ENCODE assay signal across 24 cellular contexts in genomic region chr1:175369696-175370095, GRCh38.
A peak's percentile ranks its signal among the peaks of the same experiment; 100 is the strongest.
DNase-seq lines count a peak whose midpoint lies in the region; ATAC-seq, FAIRE-seq and TF ChIP-seq lines count a peak whose summit lies in the region.
"Had no signal": no experiment of that assay in that cellular context is flagged by ENCODE, and none has a peak within 500 bp of the region (broad histone marks: within the 10 kb centered on the region; RNA-seq: fewer than 3 reads in every experiment).

No MANE protein-coding gene starts in this region.

- H3K36me3 ChIP-seq in Caco-2 (ENCODE audit: control insufficient read depth, insufficient read depth, low read length) (no peaks in the 10 kb centered on the region), GM23338 (ENCODE audit: insufficient read depth) (no peaks in the 10 kb centered on the region), hepatocyte (replicated peaks; ENCODE audit: insufficient read depth, low read depth) (no peaks in the 10 kb centered on the region)
- H3K36me3 ChIP-seq: BE2C; BLaER1 treated with 17β-estradiol and CSF1 and Interleukin-3, amounts not matched to agents 10 nM and 100 nM had no signal

- ATAC-seq in GM23338, result no peak
- ATAC-seq: A549 had no signal

- H3K4me1 ChIP-seq in Caco-2 (peaks cover 11% of the 10 kb centered on the region), GM23338 (ENCODE audit: insufficient read depth) (peaks cover 6% of the 10 kb centered on the region; the same call in 1 of the 2 replicates), hepatocyte (ENCODE audit: insufficient read depth) (no peaks in the 10 kb centered on the region)
- H3K4me1 ChIP-seq: A549; BE2C; BLaER1 treated with 17β-estradiol and CSF1 and Interleukin-3, amounts not matched to agents 10 nM and 100 nM had no signal

- H3K27ac ChIP-seq in GM23338 (ENCODE audit: low read depth) (no peak overlapping the region), hepatocyte (no peak overlapping the region)
- H3K27ac ChIP-seq: A549; BLaER1 treated with 17β-estradiol and CSF1 and Interleukin-3, amounts not matched to agents 10 nM and 100 nM had no signal

- H3K9me3 ChIP-seq in Caco-2, result no peaks in the 10 kb centered on the region
- H3K9me3 ChIP-seq in hepatocyte (ENCODE audit: low read depth), result no peaks in the 10 kb centered on the region
- H3K9me3 ChIP-seq: A549; BE2C; BLaER1 treated with 17β-estradiol and CSF1 and Interleukin-3, amounts not matched to agents 10 nM and 100 nM had no signal

- H4K20me1 ChIP-seq in GM23338 (replicated peaks; ENCODE audit: insufficient read depth) (no peaks in the 10 kb centered on the region), hepatocyte (ENCODE audit: insufficient read depth, poor library complexity, severe bottlenecking) (no peaks in the 10 kb centered on the region)
- H4K20me1 ChIP-seq: BLaER1 treated with 17β-estradiol and CSF1 and Interleukin-3, amounts not matched to agents 10 nM and 100 nM had no signal

- H3K27me3 ChIP-seq in Caco-2 (replicated peaks; ENCODE audit: control insufficient read depth, insufficient read depth, low read length), result no peaks in the 10 kb centered on the region; the same call in 1 of the 2 replicates
- no peaks in the 10 kb centered on the region for H3K27me3 ChIP-seq in GM23338 (ENCODE audit: insufficient read depth)
- H3K27me3 ChIP-seq in hepatocyte, result no peaks in the 10 kb centered on the region
- H3K27me3 ChIP-seq: BE2C; BLaER1 treated with 17β-estradiol and CSF1 and Interleukin-3, amounts not matched to agents 10 nM and 100 nM had no signal

- no peak for FAIRE-seq in frontal cortex (lab: Jason Lieb, UNC)
- FAIRE-seq: A549, G401.6, GM12892, H1 had no signal

- intact Hi-C loops in Caco-2 (cut with micrococcal nuclease; ENCODE audit: unreplicated experiment), result loop anchor here (5.0 kb wide), 1 partner anchor 217 kb away; no protein-coding TSS in a partner anchor

- H3K9me3 Mint-ChIP-seq in Caco-2 (ENCODE audit: unreplicated experiment) (no peaks in the 10 kb centered on the region), GM23338 (no peaks in the 10 kb centered on the region), osteocyte (ENCODE audit: unreplicated experiment) (no peaks in the 10 kb centered on the region)
- H3K9me3 Mint-ChIP-seq: CD4-positive, alpha-beta T cell; CD8-positive, alpha-beta memory T cell had no signal

- DNase-seq in Caco-2, result peak; percentile 45 to 69
- DNase-seq in GM23338 (ENCODE audit: low spot score), result peak; percentile 21
- peak; percentile 83 for DNase-seq in islet precursor cell
- peak; percentile 40 for DNase-seq in osteocyte (ENCODE audit: extremely low spot score, unreplicated experiment)
- DNase-seq in NCI-H748 treated with DMSO at 0.1 percent for 48 hours (lab: John Stamatoyannopoulos, UW), result no peak
- DNase-seq in hepatocyte (ENCODE audit: low spot score), result no peak
- DNase-seq in frontal cortex (ENCODE audit: low spot score in 2 of 2), result no peak
- DNase-seq: 8988T; ACHN; AML-193; BE2C; Calu3; CD4-positive, alpha-beta T cell; CD8-positive, alpha-beta memory T cell; DMS53; DMS79 treated with DMSO at 0.1 percent for 48 hours; H7; HCEC 1CT had no signal

- H3F3A ChIP-seq in GM23338 (replicated peaks; ENCODE audit: low read depth), result no peaks in the 10 kb centered on the region

- H3K4me3 Mint-ChIP-seq in Caco-2 (ENCODE audit: unreplicated experiment) (no peak overlapping the region), GM23338 (no peak overlapping the region), osteocyte (ENCODE audit: unreplicated experiment) (no peak overlapping the region)
- H3K4me3 Mint-ChIP-seq: CD14-positive monocyte; CD4-positive, alpha-beta T cell; CD8-positive, alpha-beta memory T cell had no signal

- H3K36me3 Mint-ChIP-seq in Caco-2 (ENCODE audit: insufficient read depth, unreplicated experiment) (no peaks in the 10 kb centered on the region), GM23338 (ENCODE audit: low read depth) (no peaks in the 10 kb centered on the region), osteocyte (ENCODE audit: unreplicated experiment) (no peaks in the 10 kb centered on the region)
- H3K36me3 Mint-ChIP-seq: CD14-positive monocyte had no signal

- peaks cover 1% of the 10 kb centered on the region; the same call in 1 of the 2 replicates for H3K9me2 ChIP-seq in GM23338 (ENCODE audit: insufficient read depth)
- no peaks in the 10 kb centered on the region for H3K9me2 ChIP-seq in hepatocyte (replicated peaks; ENCODE audit: insufficient read depth)

- H3K4me3 ChIP-seq in Caco-2 (ENCODE audit: low read depth, low read length), result no peak overlapping the region
- no peak overlapping the region for H3K4me3 ChIP-seq in GM23338
- no peak overlapping the region for H3K4me3 ChIP-seq in hepatocyte
- H3K4me3 ChIP-seq: A549; BLaER1 treated with 17β-estradiol and CSF1 and Interleukin-3, amounts not matched to agents 10 nM and 100 nM had no signal

- CTCF ChIA-PET in Caco-2 (lab: Charles Lee), result no interaction called here

- TF ChIP-seq CTCF in Caco-2 (IDR thresholded peaks at IDR 0.05; ENCODE audit: insufficient read depth in 1 of 2, low read depth in 1 of 2, low read length in 1 of 2, severe bottlenecking in 1 of 2, unreplicated experiment in 1 of 2) (no peak), GM23338 (conservative IDR thresholded peaks at IDR 0.05; ENCODE audit: low read depth in 2 of 2) (no peak), osteocyte (IDR thresholded peaks at IDR 0.05) (no peak), hepatocyte (IDR thresholded peaks at IDR 0.05; ENCODE audit: poor library complexity) (no peak)

- no peak overlapping the region for H2AFZ ChIP-seq in GM23338
- no peak overlapping the region for H2AFZ ChIP-seq in hepatocyte

- no TSS peak for BruUV-seq in Caco-2 (replicated peaks; lab: Mats Ljungman, UMichigan)

- H3K4me2 ChIP-seq in GM23338, result no peak overlapping the region
- no peak overlapping the region for H3K4me2 ChIP-seq in hepatocyte
- H3K4me2 ChIP-seq: A549; BLaER1 treated with 17β-estradiol and CSF1 and Interleukin-3, amounts not matched to agents 10 nM and 100 nM had no signal

- H3K27me3 Mint-ChIP-seq in Caco-2 (ENCODE audit: insufficient read depth, unreplicated experiment), result no peaks in the 10 kb centered on the region
- H3K27me3 Mint-ChIP-seq in GM23338 (ENCODE audit: insufficient read depth, low read depth, poor library complexity), result no peaks in the 10 kb centered on the region
- no peaks in the 10 kb centered on the region for H3K27me3 Mint-ChIP-seq in osteocyte (ENCODE audit: unreplicated experiment)

- POLR2A ChIA-PET in Caco-2 (lab: Charles Lee), result no interaction called here

- no peaks in the 10 kb centered on the region for H3K4me1 Mint-ChIP-seq in Caco-2 (ENCODE audit: low read depth, unreplicated experiment)
- peaks cover 6% of the 10 kb centered on the region for H3K4me1 Mint-ChIP-seq in GM23338
- H3K4me1 Mint-ChIP-seq in osteocyte (ENCODE audit: unreplicated experiment), result no peaks in the 10 kb centered on the region
- H3K4me1 Mint-ChIP-seq: CD14-positive monocyte had no signal

- no peaks in the 10 kb centered on the region for H3K79me2 ChIP-seq in GM23338 (replicated peaks; ENCODE audit: insufficient read depth)
- H3K79me2 ChIP-seq in hepatocyte, result no peaks in the 10 kb centered on the region

- 54% methylated on average over 4 of the region's 4 CpGs for WGBS in hepatocyte (ENCODE audit: low lambda C conversion rate, missing lambda C conversion rate)

- no peak overlapping the region for H3K27ac Mint-ChIP-seq in Caco-2 (ENCODE audit: unreplicated experiment)
- no peak overlapping the region for H3K27ac Mint-ChIP-seq in GM23338
- H3K27ac Mint-ChIP-seq in osteocyte (ENCODE audit: unreplicated experiment), result no peak overlapping the region
- H3K27ac Mint-ChIP-seq: CD14-positive monocyte; CD4-positive, alpha-beta T cell; CD8-positive, alpha-beta memory T cell had no signal

TF ChIP-seq in GM23338, 12 proteins besides CTCF, POLR2A, EP300 and RAD21 (continues in another document):
- no peak for TF ChIP-seq NANOG (IDR thresholded peaks at IDR 0.05; ENCODE audit: borderline replicate concordance)

Comparison
In these comparisons a context has a peak if more than half of its experiments do, and no peak if none do; other contexts are left out.
1. DNase-seq: peak in Caco-2 (2 of 2), GM23338 (single experiment), islet precursor cell (single experiment) and osteocyte (single experiment); none in NCI-H748 treated with DMSO at 0.1 percent for 48 hours (single experiment), hepatocyte (single experiment) and frontal cortex (0 of 2).